8 cellular contexts compared by ENCODE assay signal in genomic region chr17:73192894-73193701, GRCh38. TPM values are rescaled to one million over a fixed set of nuclear protein-coding genes. Genes with fewer than 3 reads are reported as not detected.
DNase-seq lines count a peak whose midpoint lies in the region; TF ChIP-seq lines count a peak whose summit lies in the region.

Gene COG1 (plus strand): TSS chr17:73193055. CDS start chr17:73193070, 15 bp downstream.

- H3F3A ChIP-seq in OCI-LY1 (ENCODE audit: insufficient read depth, low read length): no peaks in the 10 kb centered on the region

- H3K79me2 ChIP-seq in OCI-LY1 (ENCODE audit: insufficient read depth, low read length): no peaks in the 10 kb centered on the region

- peak within 1 kb of the TSS; percentile 88 for H3K9ac ChIP-seq in HUES48 (ENCODE audit: low read depth, low read length)
- H3K9ac ChIP-seq in OCI-LY1 (ENCODE audit: low read length): peak within 1 kb of the TSS; percentile 97

- H3K4me3 Mint-ChIP-seq in endothelial cell (ENCODE audit: unreplicated experiment): peak within 1 kb of the TSS; percentile 99

- H3K4me3 ChIP-seq in HUES48 (ENCODE audit: low read depth, low read length): peak within 1 kb of the TSS; percentile 88
- H3K4me3 ChIP-seq in OCI-LY1 (ENCODE audit: low read depth, low read length, poor library complexity, severe bottlenecking): peak within 1 kb of the TSS; percentile 99

- H3K9me3 Mint-ChIP-seq in endothelial cell (ENCODE audit: unreplicated experiment): no peaks in the 10 kb centered on the region

- no peak within 1 kb of the TSS for H2AFZ ChIP-seq in OCI-LY1 (ENCODE audit: low read length)

- peak within 1 kb of the TSS; percentile 90 for H3K27ac Mint-ChIP-seq in endothelial cell (ENCODE audit: unreplicated experiment)

- peaks cover 9% of the 10 kb centered on the region for H3K4me1 Mint-ChIP-seq in endothelial cell (ENCODE audit: unreplicated experiment)

- DNase-seq in CMK (ENCODE audit: low read depth) (peak; percentile 70), GM20000 (ENCODE audit: low spot score) (peak; percentile 98), endothelial cell (ENCODE audit: low spot score) (peak; percentile 84), middle frontal gyrus (ENCODE audit: extremely low spot score, low spot score) (peak; percentile 81)
- DNase-seq in activated CD8-positive, alpha-beta memory T cell treated with anti-CD3 and anti-CD28 coated beads, Interleukin-2, amount 50 U/mL, for 4 hours: peak; percentile 74
- DNase-seq in stimulated activated CD8-positive, alpha-beta memory T cell treated with anti-CD3 and anti-CD28 coated beads, Interleukin-15, amount 100 ng/mL, for 48 hours (ENCODE audit: low read depth in 2 of 2): peak; percentile 50 to 81

- no peaks in the 10 kb centered on the region for H4K20me1 ChIP-seq in OCI-LY1 (ENCODE audit: insufficient read depth, low read length)

- H3K4me1 ChIP-seq in HUES48 (ENCODE audit: control insufficient read depth, insufficient read depth, low read length) (peaks cover 3% of the 10 kb centered on the region; the same call in 1 of the 2 replicates), OCI-LY1 (ENCODE audit: insufficient read depth, low read length, severe bottlenecking) (peaks cover 33% of the 10 kb centered on the region)

- no peaks in the 10 kb centered on the region for H3K9me3 ChIP-seq in HUES48 (ENCODE audit: control insufficient read depth, insufficient read depth, low read length)
- H3K9me3 ChIP-seq in OCI-LY1 (ENCODE audit: low read length): no peaks in the 10 kb centered on the region

- H3K36me3 ChIP-seq in HUES48 (ENCODE audit: control insufficient read depth, insufficient read depth, low read length): peaks cover 18% of the 10 kb centered on the region
- H3K36me3 ChIP-seq in OCI-LY1 (ENCODE audit: insufficient read depth, low read length): peaks cover 18% of the 10 kb centered on the region

- no peaks in the 10 kb centered on the region for H3K9me2 ChIP-seq in OCI-LY1 (ENCODE audit: low read depth, low read length)

- peaks cover 11% of the 10 kb centered on the region for H3K36me3 Mint-ChIP-seq in endothelial cell (ENCODE audit: low read depth, unreplicated experiment)

- peaks cover 2% of the 10 kb centered on the region for H3K27me3 Mint-ChIP-seq in endothelial cell (ENCODE audit: unreplicated experiment)

- TF ChIP-seq CTCF in GM20000 (IDR thresholded peaks at IDR 0.05; ENCODE audit: extremely low read depth, missing control alignments) (no peak), OCI-LY1 (IDR thresholded peaks at IDR 0.05; ENCODE audit: low read length) (no peak), endothelial cell (IDR thresholded peaks at IDR 0.05; ENCODE audit: unreplicated experiment) (no peak)

- H3K27ac ChIP-seq in HUES48 (ENCODE audit: low read depth, low read length) (peak within 1 kb of the TSS; percentile 95), OCI-LY1 (ENCODE audit: low read depth, low read length, poor library complexity, severe bottlenecking) (peak within 1 kb of the TSS; percentile 85)

- H3K27me3 ChIP-seq in HUES48 (ENCODE audit: control insufficient read depth, insufficient read depth, low read length): no peaks in the 10 kb centered on the region
- no peaks in the 10 kb centered on the region for H3K27me3 ChIP-seq in OCI-LY1 (ENCODE audit: insufficient read depth, low read length)

- H3K4me2 ChIP-seq in OCI-LY1 (ENCODE audit: low read length): peak within 1 kb of the TSS; percentile 97

RNA-seq across cellular contexts. Expression of gene COG1, which starts in this region (rescaled TPM):
- total RNA-seq in endothelial cell (ENCODE audit: unreplicated experiment): 27.8 TPM

Comparison
In these comparisons a context has a peak if more than half of its experiments do, and no peak if none do; other contexts are left out.
1. Peak in every context shown above with its lines: DNase-seq, H3K4me3 ChIP-seq and H3K27ac ChIP-seq.